Comparison of ENCODE assay signal across 8 cellular contexts in the genomic region with DNA sequence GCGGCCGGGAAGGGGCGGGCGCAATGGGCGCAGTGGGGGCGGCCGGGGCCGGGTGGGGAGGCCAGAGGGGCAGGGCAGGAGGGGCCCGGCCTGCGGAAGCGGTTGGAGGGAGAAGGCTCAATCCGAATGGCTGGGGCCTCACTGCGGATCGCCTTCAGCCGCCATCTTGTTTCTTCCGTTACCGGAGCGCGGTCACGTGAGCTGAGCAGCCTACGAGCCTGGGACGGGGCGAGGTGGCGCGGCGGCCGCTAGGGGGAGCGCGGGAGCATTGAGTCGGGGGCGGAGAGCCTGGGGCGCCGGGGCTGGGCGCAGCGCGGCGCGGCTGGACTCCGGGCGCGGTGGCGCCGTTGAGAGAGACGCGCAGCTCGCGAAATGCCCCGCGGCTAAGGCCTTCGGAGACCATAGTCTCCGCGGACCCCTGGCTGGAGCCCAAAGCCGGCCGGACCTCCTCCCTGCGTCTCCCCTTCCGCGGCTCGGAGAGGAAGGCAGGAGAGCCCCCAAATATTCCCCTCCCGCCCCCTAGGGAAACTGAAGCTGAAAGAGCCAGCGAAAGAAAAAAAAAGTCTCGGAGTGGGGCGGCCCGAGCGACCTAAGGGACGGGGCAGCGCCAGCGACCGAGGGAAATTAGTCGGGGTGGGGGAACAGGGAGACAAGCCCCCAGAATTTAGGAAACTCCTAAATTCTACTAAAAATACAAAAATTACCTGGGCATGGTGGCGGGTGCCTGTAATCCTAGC. TPM values are rescaled to one million over a fixed set of nuclear protein-coding genes. Genes with fewer than 3 reads are reported as not detected.
DNase-seq lines count a peak whose midpoint lies in the region; ATAC-seq, FAIRE-seq and TF ChIP-seq lines count a peak whose summit lies in the region.
"Not testable (repeated sequence)": the region's sequence is repeated elsewhere in the genome, so short reads cannot be mapped to it uniquely, and the experiment has no call there.

A gene (minus strand): TSS at position 190 of the 737 bp plus-strand sequence. CDS start 22,221 bp downstream, outside the sequence.

- TF ChIP-seq CTCF in HepG2 (CRISPR knock-in tag; IDR thresholded peaks at IDR 0.05) = peak; percentile 93

- peak; percentile 95 to 100 (median 99) for DNase-seq in CD4-positive, CD25-positive, alpha-beta regulatory T cell
- DNase-seq in NCI-H748 (lab: John Stamatoyannopoulos, UW; ENCODE audit: unreplicated experiment) (peak; percentile 92), HepG2 (ENCODE audit: low spot score) (peak; percentile 91)
- DNase-seq in activated CD4-positive, alpha-beta T cell treated with anti-CD3 and anti-CD28 coated beads, Interleukin-2, amount 50 U/mL, for 1 hour = peak; percentile 99
- DNase-seq in stimulated activated CD4-positive, alpha-beta T cell treated with anti-CD3 and anti-CD28 coated beads, Interleukin-2, amount 100 ng/mL, for 48 hours = peak; percentile 100

- H3K27me3 ChIP-seq in CD4-positive, CD25-positive, alpha-beta regulatory T cell (ENCODE audit: control insufficient read depth, insufficient read depth, low read length); HepG2 (ENCODE audit: control insufficient read depth in 1 of 2, insufficient read depth in 2 of 2, low read length in 2 of 2): not testable (repeated sequence)

- BruUV-seq in HepG2 (replicated peaks; lab: Mats Ljungman, UMichigan) = TSS peak; percentile 80

- in situ Hi-C loops in HepG2 (cut with HindIII; ENCODE audit: extremely low pct_ligation_motif_present, low pct_unique_long_range_greater_than_20kb) = not testable (repeated sequence)

- H2AFZ ChIP-seq in HepG2 (ENCODE audit: low read length) = peak within 1 kb of the TSS; percentile 89

- intact Hi-C loops in dendritic cell treated with granulocyte-macrophage colony-stimulating factor and Interleukin-4, amounts not matched to agents 40 ng/mL and 50 ng/mL, for 4 days (cut with micrococcal nuclease) = not testable (repeated sequence)
- intact Hi-C loops in HepG2 (cut with micrococcal nuclease; ENCODE audit: unreplicated experiment) = loop anchor here (2.0 kb wide), 1 partner anchor 39 kb away; no protein-coding TSS in a partner anchor

- peak within 1 kb of the TSS; percentile 54 for H3K9ac ChIP-seq in HepG2 (ENCODE audit: insufficient read depth, low read depth, low read length)

- FAIRE-seq in HepG2 (lab: Jason Lieb, UNC) = not testable (repeated sequence)

- not testable (repeated sequence) for H3K9me3 ChIP-seq in CD4-positive, CD25-positive, alpha-beta regulatory T cell (ENCODE audit: control insufficient read depth in 2 of 2, low read length in 2 of 2); HepG2 (ENCODE audit: low read length)

- peak within 1 kb of the TSS; percentile 85 to 97 (median 93) for H3K27ac Mint-ChIP-seq in CD4-positive, CD25-positive, alpha-beta regulatory T cell
- H3K27ac Mint-ChIP-seq in dendritic cell treated with granulocyte-macrophage colony-stimulating factor and Interleukin-4, amounts not matched to agents 40 ng/mL and 50 ng/mL, for 4 days = peak within 1 kb of the TSS; percentile 95

- not testable (repeated sequence) for TF ChIP-seq EP300 in HepG2 (IDR thresholded peaks at IDR 0.05; ENCODE audit: low read depth in 2 of 2, low read length in 2 of 2); HepG2 (CRISPR knock-in tag; IDR thresholded peaks at IDR 0.05; ENCODE audit: borderline replicate concordance)

- peak within 1 kb of the TSS; percentile 91 to 98 (median 92) for H3K4me3 Mint-ChIP-seq in CD4-positive, CD25-positive, alpha-beta regulatory T cell
- peak within 1 kb of the TSS; percentile 82 for H3K4me3 Mint-ChIP-seq in dendritic cell treated with granulocyte-macrophage colony-stimulating factor and Interleukin-4, amounts not matched to agents 40 ng/mL and 50 ng/mL, for 4 days

- H3K4me1 Mint-ChIP-seq in CD4-positive, CD25-positive, alpha-beta regulatory T cell = peaks cover 0 to 22% (median 9%) of the 10 kb centered on the region in 4 donors
- H3K4me1 Mint-ChIP-seq in dendritic cell treated with granulocyte-macrophage colony-stimulating factor and Interleukin-4, amounts not matched to agents 40 ng/mL and 50 ng/mL, for 4 days (ENCODE audit: low read depth) = peaks cover 19% of the 10 kb centered on the region

- peak; percentile 98 to 99 for ATAC-seq in CD4-positive, CD25-positive, alpha-beta regulatory T cell (ENCODE audit: low read depth in 2 of 2)
- ATAC-seq in GM19397 (IDR thresholded peaks at IDR 0.05; ENCODE audit: unreplicated experiment) (peak; percentile 95), HG03565 (IDR thresholded peaks at IDR 0.05; ENCODE audit: unreplicated experiment) (peak; percentile 77), HepG2 (peak; percentile 97)

- H3K36me3 ChIP-seq in CD4-positive, CD25-positive, alpha-beta regulatory T cell (ENCODE audit: control insufficient read depth, insufficient read depth, low read length); HepG2 (replicated peaks in 1 of 2; ENCODE audit: control insufficient read depth in 1 of 2, insufficient read depth in 2 of 2, low read length in 2 of 2): not testable (repeated sequence)

- peak; percentile 68 to 73 for TF ChIP-seq POLR2A in HepG2 (IDR thresholded peaks at IDR 0.05; ENCODE audit: insufficient read depth in 1 of 2, low read depth in 2 of 2, low read length in 2 of 2)

- H3K36me3 Mint-ChIP-seq in CD4-positive, CD25-positive, alpha-beta regulatory T cell; dendritic cell treated with granulocyte-macrophage colony-stimulating factor and Interleukin-4, amounts not matched to agents 40 ng/mL and 50 ng/mL, for 4 days (ENCODE audit: low read depth): not testable (repeated sequence)

- H3K4me2 ChIP-seq in HepG2 (ENCODE audit: low read depth, low read length) = peak within 1 kb of the TSS; percentile 96

- H4K20me1 ChIP-seq in HepG2 (ENCODE audit: insufficient read depth, low read length) = not testable (repeated sequence)

- peak within 1 kb of the TSS; percentile 53 for H3K4me3 ChIP-seq in CD4-positive, CD25-positive, alpha-beta regulatory T cell (ENCODE audit: low read depth, low read length)
- H3K4me3 ChIP-seq in HepG2 (replicated peaks in 1 of 3; ENCODE audit: insufficient read depth in 1 of 3, low read depth in 2 of 3, low read length in 3 of 3) = peak within 1 kb of the TSS; percentile 60 to 78 (median 64)

- POLR2A ChIA-PET in HepG2 (lab: Yijun Ruan, JAX) = interaction anchor here (0.8 to 2.4 kb wide), 9 partner anchors 40 to 414 kb away, joined by 3 to 11 read pairs (median 4); a partner anchor contains a TSS

- H3K27ac ChIP-seq in CD4-positive, CD25-positive, alpha-beta regulatory T cell (ENCODE audit: insufficient read depth, low read length, poor library complexity, severe bottlenecking) = peak within 1 kb of the TSS; percentile 84
- peak within 1 kb of the TSS; percentile 57 for H3K27ac ChIP-seq in HepG2 (ENCODE audit: extremely low read length, insufficient read depth, low read length)

- TF ChIP-seq RAD21 in HepG2 (CRISPR knock-in tag; IDR thresholded peaks at IDR 0.05) = peak; percentile 84

- H3K27me3 Mint-ChIP-seq in CD4-positive, CD25-positive, alpha-beta regulatory T cell; dendritic cell treated with granulocyte-macrophage colony-stimulating factor and Interleukin-4, amounts not matched to agents 40 ng/mL and 50 ng/mL, for 4 days: not testable (repeated sequence)

- CTCF ChIA-PET in HepG2 (lab: Yijun Ruan, JAX; ENCODE audit: low intra/inter-chr PET ratio, low total read pairs) = interaction anchor here (0.7 to 2.5 kb wide), 2 partner anchors 19 to 43 kb away, joined by 3 to 9 read pairs; no protein-coding TSS in a partner anchor

- H3K9me3 Mint-ChIP-seq in CD4-positive, CD25-positive, alpha-beta regulatory T cell; dendritic cell treated with granulocyte-macrophage colony-stimulating factor and Interleukin-4, amounts not matched to agents 40 ng/mL and 50 ng/mL, for 4 days: not testable (repeated sequence)

- not testable (repeated sequence) for H3K4me1 ChIP-seq in CD4-positive, CD25-positive, alpha-beta regulatory T cell (ENCODE audit: control insufficient read depth, insufficient read depth, low read length, poor library complexity, severe bottlenecking)
- H3K4me1 ChIP-seq in HepG2 (ENCODE audit: insufficient read depth, low read length) = peaks cover 14% of the 10 kb centered on the region

- WGBS in HepG2 (ENCODE audit: low lambda C conversion rate) = under 1% methylated on average over 48 of the region's 70 CpGs

- not testable (repeated sequence) for H3K79me2 ChIP-seq in HepG2 (ENCODE audit: insufficient read depth, low read length)

TF ChIP-seq in HepG2, 621 proteins besides CTCF, POLR2A, EP300 and RAD21 (continues in another document):
- TF ChIP-seq CREB1 (IDR thresholded peaks at IDR 0.05) = 0 out of 2 replicates have a peak, but pooled peaks have one; percentile 41
- TF ChIP-seq CREB1 (CRISPR knock-in tag; IDR thresholded peaks at IDR 0.05) = not testable (repeated sequence)

RNA-seq across cellular contexts. Expression of the gene that starts here (rescaled TPM):
- total RNA-seq in CD4-positive, CD25-positive, alpha-beta regulatory T cell = 82.8 TPM
- polyA plus RNA-seq in CD4-positive, CD25-positive, alpha-beta regulatory T cell = 1 to 10 TPM in 3 of 4 donors, under 1 TPM in 1; 0.66 to 1.5 (median 1.2) TPM
- total RNA-seq in HepG2 (2016; rRNA removed; fragmentation: Illumina TruSeq; extraction: Trizol) = 0.81 and 1.1 TPM in 2 replicates
- total RNA-seq in HepG2 (2016; cell fraction: cytosol; rRNA removed; fragmentation: Illumina TruSeq; extraction: Trizol; ENCODE audit: low read depth) = 5.0 and 5.2 TPM in 2 replicates
- total RNA-seq in HepG2 (2016; cell fraction: insoluble cytoplasmic fraction; rRNA removed; fragmentation: Illumina TruSeq; extraction: Trizol) = 0.97 and 1.1 TPM in 2 replicates
- 1.3 and 2.1 TPM in 2 replicates for total RNA-seq in HepG2 (2016; cell fraction: membrane; rRNA removed; fragmentation: Illumina TruSeq; extraction: Trizol)
- total RNA-seq in HepG2 (2016; cell fraction: nucleus; rRNA removed; fragmentation: Illumina TruSeq; extraction: Trizol) = 4.7 and 6.7 TPM in 2 replicates
- polyA plus RNA-seq in HepG2 (2011; rRNA removed) = 0.54 and 0.62 TPM in 2 replicates
- 0.24 and 0.56 TPM in 2 replicates for polyA plus RNA-seq in HepG2 (2011; cell fraction: cytosol; rRNA removed)
- polyA plus RNA-seq in HepG2 (2011; cell fraction: nucleus; rRNA removed) = 1.2 and 2.3 TPM in 2 replicates
- polyA plus RNA-seq in HepG2 (2012) = 0.67 and 1.2 TPM in 2 replicates
- 0.34 and 0.40 TPM in 2 replicates for polyA plus RNA-seq in HepG2 (2016; cell fraction: cytosol; fragmentation: Illumina TruSeq; extraction: Trizol; ENCODE audit: low read depth)
- 0.52 and 1.1 TPM in 2 replicates for polyA plus RNA-seq in HepG2 (2016; cell fraction: insoluble cytoplasmic fraction; fragmentation: Illumina TruSeq; extraction: Trizol; ENCODE audit: low read depth)
- 0.24 and 0.45 TPM in 2 replicates for polyA plus RNA-seq in HepG2 (2016; cell fraction: membrane; fragmentation: Illumina TruSeq; extraction: Trizol; ENCODE audit: low read depth)
- 2.8 and 4.0 TPM in 2 replicates for polyA plus RNA-seq in HepG2 (2016; cell fraction: nucleus; fragmentation: Illumina TruSeq; extraction: Trizol; ENCODE audit: insufficient read depth, low read depth)
- polyA minus RNA-seq in HepG2 (2011; rRNA and poly(A)+ RNA removed; ENCODE audit: low replicate concordance) = 2.6 and 13.1 TPM in 2 replicates
- polyA minus RNA-seq in HepG2 (2011; cell fraction: cytosol; rRNA and poly(A)+ RNA removed) = 0.40 and 1.3 TPM in 2 replicates
- polyA minus RNA-seq in HepG2 (2011; cell fraction: nucleus; rRNA and poly(A)+ RNA removed) = 11.1 and 12.6 TPM in 2 replicates

Comparison
In these comparisons a context has a peak if more than half of its experiments do, and no peak if none do; other contexts are left out.
1. Peak in every context shown above with its lines: DNase-seq, ATAC-seq, H3K4me3 ChIP-seq and H3K27ac ChIP-seq.
2. RNA of the gene that starts here (total RNA-seq): 82.8 TPM in CD4-positive, CD25-positive, alpha-beta regulatory T cell (single experiment); 0.81 to 6.7 TPM in HepG2; every median in the first group is over 10 times any median in the second.